8 cellular contexts compared by ENCODE assay signal in the genomic region with DNA sequence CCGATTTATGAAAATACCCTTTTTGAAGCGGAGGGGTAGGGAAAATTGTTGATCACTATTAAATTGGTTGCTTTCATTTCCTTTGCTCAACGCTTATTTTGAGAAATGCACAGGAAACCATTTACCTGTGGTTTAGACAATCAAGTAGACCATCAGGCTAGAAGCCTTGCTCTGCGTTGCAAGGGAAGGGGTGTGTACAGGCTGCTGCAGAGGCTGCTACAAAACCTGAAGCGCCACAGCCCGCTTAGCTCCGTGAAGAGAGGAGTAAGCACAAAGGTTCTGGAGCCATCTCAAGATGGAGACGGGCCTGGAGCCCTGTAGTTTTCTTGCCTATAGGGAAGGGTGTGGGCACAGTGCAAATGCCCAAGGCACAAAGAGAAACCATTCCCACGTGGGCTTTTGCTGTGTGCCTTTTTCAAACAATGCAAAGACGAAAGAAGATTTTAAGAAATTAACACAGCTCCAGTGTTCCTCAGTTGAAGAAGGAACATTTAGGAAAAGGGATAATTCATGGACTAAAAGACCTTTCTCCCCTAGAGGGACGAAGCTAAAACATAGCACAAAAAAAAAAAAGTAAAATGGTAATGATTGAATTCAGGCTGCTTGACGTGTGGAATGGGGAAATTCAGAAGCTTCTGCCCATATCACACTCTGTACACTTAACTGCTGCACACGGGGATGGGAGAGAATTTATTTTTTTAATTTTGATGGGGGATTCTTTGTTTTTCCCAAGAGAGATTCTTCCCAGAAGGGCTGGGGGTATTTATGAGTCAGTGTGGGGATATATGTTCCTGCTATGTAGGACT. TPM values are rescaled to one million over a fixed set of nuclear protein-coding genes. Genes with fewer than 3 reads are reported as not detected.
DNase-seq lines count a peak whose midpoint lies in the region; ATAC-seq and TF ChIP-seq lines count a peak whose summit lies in the region.

No MANE protein-coding gene starts in this region.

- DNase-seq in CD14-positive monocyte (ENCODE audit: low spot score), result peak; percentile 54
- peak; percentile 54 to 87 (median 76) for DNase-seq in T-cell
- peak; percentile 82 for DNase-seq in astrocyte of the spinal cord (ENCODE audit: low read depth, low spot score)
- peak; percentile 57 for DNase-seq in iPS-NIHi7 (ENCODE audit: extremely low spot score)
- peak; percentile 74 for DNase-seq in stimulated activated CD4-positive, alpha-beta T cell treated with anti-CD3 and anti-CD28 coated beads, Interleukin-1b, Interleukin-23, amount 100 ng/mL, for 48 hours
- no peak for DNase-seq in T1000 (lab: John Stamatoyannopoulos, UW)

- H3K4me3 ChIP-seq in astrocyte of the spinal cord (ENCODE audit: low read depth, low read length), result peak overlapping the region; percentile 91

- peak; percentile 66 for ATAC-seq in GM19351 (IDR thresholded peaks at IDR 0.05; ENCODE audit: unreplicated experiment)
- peak; percentile 40 for ATAC-seq in HG03565 (IDR thresholded peaks at IDR 0.05; ENCODE audit: unreplicated experiment)
- peak; percentile 67 to 75 (median 68) for ATAC-seq in T-cell (replicated peaks in 1 of 4)

- H3K36me3 Mint-ChIP-seq in CD14-positive monocyte, result peaks cover 26 to 29% of the 10 kb centered on the region in 2 donors
- peaks cover 31% of the 10 kb centered on the region for H3K36me3 Mint-ChIP-seq in T-cell

- intact Hi-C loops in CD14-positive monocyte (cut with micrococcal nuclease), result loop anchor here (10.0 kb wide), 2 partner anchors 116 to 516 kb away; no protein-coding TSS in a partner anchor

- POLR2A ChIA-PET in T-cell (lab: Charles Lee), result interaction anchor here (0.6 to 2.9 kb wide), 25 partner anchors 20 to 315 kb away, joined by 3 to 29 read pairs (median 5); no protein-coding TSS in a partner anchor

- peaks cover 0 to 82% (median 0%) of the 10 kb centered on the region in 3 donors for H3K27me3 Mint-ChIP-seq in CD14-positive monocyte (ENCODE audit: low read depth in 3 of 3)
- H3K27me3 Mint-ChIP-seq in T-cell, result peaks cover 0 to 2% of the 10 kb centered on the region in 2 donors

- H3K4me1 Mint-ChIP-seq in CD14-positive monocyte, result peaks cover 29% of the 10 kb centered on the region
- H3K4me1 Mint-ChIP-seq in T-cell, result peaks cover 43 to 79% (median 56%) of the 10 kb centered on the region in 3 donors

- TF ChIP-seq CTCF in CD14-positive monocyte (IDR thresholded peaks at IDR 0.05) (no peak), astrocyte of the spinal cord (IDR thresholded peaks at IDR 0.05; ENCODE audit: low read depth, low read length) (no peak)

- H3K27ac Mint-ChIP-seq in CD14-positive monocyte (peak overlapping the region; percentile 83 to 94 (median 87)), T-cell (peak overlapping the region; percentile 96 to 100)

- CTCF ChIA-PET in T-cell (lab: Charles Lee), result interaction anchor here (0.6 to 4.2 kb wide), 18 partner anchors 9 to 1996 kb away, joined by 3 to 22 read pairs (median 4); no protein-coding TSS in a partner anchor

- peak overlapping the region; percentile 93 to 98 for H3K4me3 Mint-ChIP-seq in CD14-positive monocyte
- peak overlapping the region; percentile 79 to 97 (median 94) for H3K4me3 Mint-ChIP-seq in T-cell

- H3K9me3 Mint-ChIP-seq in CD14-positive monocyte (peaks cover 0 to 29% (median 13%) of the 10 kb centered on the region in 7 donors), T-cell (no peaks in the 10 kb centered on the region)

- in situ Hi-C loops in astrocyte of the spinal cord (cut with HindIII; ENCODE audit: low sequenced_read_pairs), result no loop called here

RNA-seq across cellular contexts. Expression of a gene that starts 3.5 kb away (rescaled TPM):
- polyA plus RNA-seq in CD14-positive monocyte, result over 10,000 TPM; 27,127 to 31,074 TPM
- total RNA-seq in T-cell, result 1,000 to 10,000 TPM; 5,030 to 6,201 (median 5,880) TPM
